12 cellular contexts compared by ENCODE assay signal in the genomic region with DNA sequence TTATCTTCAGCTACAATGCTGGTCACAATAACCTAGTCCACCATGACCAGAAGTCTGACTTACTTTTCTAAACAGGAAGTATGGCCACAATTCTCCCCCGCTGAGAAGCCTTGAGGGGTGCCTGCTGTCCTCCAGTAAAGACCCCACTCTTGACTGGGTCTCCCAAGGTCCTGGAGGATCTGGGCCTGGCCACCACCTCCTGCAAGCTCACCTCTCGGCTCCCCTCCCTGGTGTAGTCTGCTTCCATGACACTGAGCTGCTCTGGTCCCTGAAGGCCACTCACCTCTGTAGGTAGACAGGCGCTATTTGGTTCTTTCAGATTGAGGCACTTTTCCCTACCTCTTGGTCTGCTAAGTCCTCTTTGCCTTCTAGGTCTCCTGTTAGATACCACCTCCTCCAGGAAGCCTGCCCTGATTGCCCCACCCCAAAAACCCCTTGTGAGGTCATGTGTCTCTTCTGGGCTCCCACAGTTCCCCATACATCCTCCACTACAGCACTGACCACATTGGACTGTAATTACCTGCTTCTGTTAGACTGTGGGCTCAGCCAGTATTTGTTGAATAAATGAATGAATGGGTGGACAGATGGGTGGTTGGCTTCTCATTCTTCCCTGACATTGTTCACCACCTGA.
"Had no signal": no experiment of that assay in that cellular context is flagged by ENCODE, and none has a peak within 500 bp of the region (broad histone marks: within the 10 kb centered on the region; RNA-seq: fewer than 3 reads in every experiment).

No MANE protein-coding gene starts in this region.

- H3K36me3 Mint-ChIP-seq: activated CD4-positive, alpha-beta memory T cell treated with anti-CD3 and anti-CD28 coated beads for 36 hours had no signal

- H3K27me3 Mint-ChIP-seq: activated CD4-positive, alpha-beta memory T cell treated with anti-CD3 and anti-CD28 coated beads for 36 hours; stimulated activated naive CD8-positive, alpha-beta T cell treated with anti-CD3 and anti-CD28 coated beads, Interleukin-15, amount 100 ng/mL, for 72 hours had no signal

- H3K36me3 ChIP-seq: thoracic aorta, uterus had no signal

- ATAC-seq: activated T-cell treated with anti-CD3 and anti-CD28 coated beads, Interleukin-2, amount 50 U/mL, for 72 hours; esophagus mucosa; stimulated activated naive CD8-positive, alpha-beta T cell treated with anti-CD3 and anti-CD28 coated beads, Interleukin-15, amount 100 ng/mL, for 72 hours had no signal

- H3K27ac ChIP-seq: dorsolateral prefrontal cortex, thoracic aorta, uterus had no signal

- H3K9me3 ChIP-seq: thoracic aorta, uterus had no signal

- H3K27ac Mint-ChIP-seq: activated CD4-positive, alpha-beta memory T cell treated with anti-CD3 and anti-CD28 coated beads for 36 hours; activated T-cell treated with anti-CD3 and anti-CD28 coated beads, Interleukin-2, amount 50 U/mL, for 72 hours; nephron progenitor cell; stimulated activated naive CD8-positive, alpha-beta T cell treated with anti-CD3 and anti-CD28 coated beads, Interleukin-15, amount 100 ng/mL, for 72 hours had no signal

- H3K9me3 Mint-ChIP-seq: activated CD4-positive, alpha-beta memory T cell treated with anti-CD3 and anti-CD28 coated beads for 36 hours; activated T-cell treated with anti-CD3 and anti-CD28 coated beads, Interleukin-2, amount 50 U/mL, for 72 hours; nephron progenitor cell; stimulated activated naive CD8-positive, alpha-beta T cell treated with anti-CD3 and anti-CD28 coated beads, Interleukin-15, amount 100 ng/mL, for 72 hours had no signal

- DNase-seq: activated CD4-positive, alpha-beta memory T cell treated with anti-CD3 and anti-CD28 coated beads for 36 hours; activated naive CD4-positive, alpha-beta T cell treated with Interleukin-2 at 50 U/mL for 16 hours; activated T-cell treated with anti-CD3 and anti-CD28 coated beads, Interleukin-2, amount 50 U/mL, for 72 hours; hypothalamus; nephron progenitor cell; stimulated activated CD4-positive, alpha-beta T cell treated with anti-CD3 and anti-CD28 coated beads, Interleukin-4, amount 100 ng/mL, for 4 hours; stimulated activated naive CD8-positive, alpha-beta T cell treated with anti-CD3 and anti-CD28 coated beads, Interleukin-15, amount 100 ng/mL, for 72 hours had no signal

- H3K27me3 ChIP-seq: dorsolateral prefrontal cortex, uterus had no signal

- H3K4me3 ChIP-seq: dorsolateral prefrontal cortex, lung, thoracic aorta, uterus had no signal

- H3K4me3 Mint-ChIP-seq: activated CD4-positive, alpha-beta memory T cell treated with anti-CD3 and anti-CD28 coated beads for 36 hours; activated T-cell treated with anti-CD3 and anti-CD28 coated beads, Interleukin-2, amount 50 U/mL, for 72 hours; nephron progenitor cell; stimulated activated naive CD8-positive, alpha-beta T cell treated with anti-CD3 and anti-CD28 coated beads, Interleukin-15, amount 100 ng/mL, for 72 hours had no signal
